9 cellular contexts compared by ENCODE assay signal in the genomic region with DNA sequence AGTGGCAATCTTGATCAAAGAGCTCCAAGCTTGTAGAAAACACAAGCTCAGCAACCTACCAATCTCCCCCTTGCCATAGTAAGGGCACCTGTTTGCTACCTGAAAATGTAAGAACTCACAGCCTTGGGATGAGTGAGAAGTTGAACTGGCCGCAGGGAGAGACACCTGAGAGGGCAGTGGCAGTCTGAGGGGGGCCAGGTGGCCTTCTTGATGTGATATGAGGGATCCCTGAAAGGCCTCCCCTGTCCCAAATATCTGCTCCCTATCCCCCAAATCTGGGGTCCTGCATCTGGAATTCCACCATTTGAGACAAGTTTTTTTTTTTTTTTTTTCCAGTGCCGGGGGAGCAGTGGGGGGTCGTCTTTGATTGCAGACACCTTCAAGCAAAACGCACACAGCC.
DNase-seq lines count a peak whose midpoint lies in the region; ATAC-seq, FAIRE-seq and TF ChIP-seq lines count a peak whose summit lies in the region.
"Had no signal": no experiment of that assay in that cellular context is flagged by ENCODE, and none has a peak within 500 bp of the region (broad histone marks: within the 10 kb centered on the region; RNA-seq: fewer than 3 reads in every experiment).

No MANE protein-coding gene starts in this region.

- no peak overlapping the region for H3K4ac ChIP-seq in H1 (replicated peaks; ENCODE audit: insufficient read length, low read depth, low read length)

- 90% methylated on average over 2 of the region's 4 CpGs for WGBS in A549 (ENCODE audit: missing lambda C conversion rate)
- WGBS in H1 (ENCODE audit: extremely low coverage in 1 of 2, insufficient coverage in 1 of 2, insufficient read length in 1 of 2, insufficient replicate concordance in 2 of 2, low coverage in 1 of 2, low lambda C conversion rate in 2 of 2, missing lambda C conversion rate in 1 of 2), 2 experiments = 39% methylated on average over 4 of the region's 4 CpGs; no CpG with 5 or more reads in 1 of the 2 experiments

- H2BK20ac ChIP-seq in H1 (ENCODE audit: low read length) = no peak overlapping the region

- peak overlapping the region; percentile 84 to 87 for H3K27ac ChIP-seq in A549
- no peak overlapping the region for H3K27ac ChIP-seq in KMS-11
- no peak overlapping the region for H3K27ac ChIP-seq in H1 (ENCODE audit: low read depth, low read length)

- TF ChIP-seq RAD21 in A549 (conservative IDR thresholded peaks at IDR 0.05 in 1 of 2, IDR thresholded peaks at IDR 0.05 in 1 of 2) (no peak), H1 (IDR thresholded peaks at IDR 0.05 in 1 of 2, conservative IDR thresholded peaks at IDR 0.05 in 1 of 2; ENCODE audit: low read depth in 2 of 2, low read length in 2 of 2) (no peak)

- H3K9me3 Mint-ChIP-seq in naive thymus-derived CD8-positive, alpha-beta T cell = no peaks in the 10 kb centered on the region

- no peak overlapping the region for H3K14ac ChIP-seq in H1 (ENCODE audit: insufficient read length)

- TF ChIP-seq EP300 in A549 (IDR thresholded peaks at IDR 0.05) (no peak), H1 (IDR thresholded peaks at IDR 0.05; ENCODE audit: borderline replicate concordance in 1 of 2, low read depth in 2 of 2, low read length in 2 of 2) (no peak)

- POLR2A ChIA-PET in A549 (lab: Yijun Ruan, JAX) (interaction anchor here (0.6 to 0.7 kb wide), 7 partner anchors 27 to 769 kb away, joined by 3 to 7 read pairs (median 5); no protein-coding TSS in a partner anchor), H1 (lab: Charles Lee; ENCODE audit: partially characterized antibody) (interaction anchor here (1.8 kb wide), 1 partner anchor 15 kb away, joined by 6 read pairs; no protein-coding TSS in a partner anchor)
- POLR2A ChIA-PET in naive thymus-derived CD8-positive, alpha-beta T cell (lab: Charles Lee) = no interaction called here

- H2BK15ac ChIP-seq in H1 (ENCODE audit: low read length) = no peak overlapping the region

- FAIRE-seq in A549 (lab: Jason Lieb, UNC) = no peak
- FAIRE-seq in H1 (lab: Jason Lieb, UNC) = no peak

- H3K4me3 ChIP-seq in A549 = peak overlapping the region; percentile 72
- H3K4me3 ChIP-seq in KMS-11 (IDR thresholded peaks at IDR 0.05; ENCODE audit: insufficient read depth, low read depth, low read length) = no peak overlapping the region
- peak overlapping the region in 1 of 4 experiments; percentile 75; a peak in 2 of 8 replicates for H3K4me3 ChIP-seq in H1 (ENCODE audit: extremely low read depth in 1 of 4, insufficient read depth in 2 of 4, low read depth in 3 of 4, low read length in 4 of 4)

- ATAC-seq in A549 = no peak
- no peak for ATAC-seq in naive thymus-derived CD8-positive, alpha-beta T cell

- no peaks in the 10 kb centered on the region for H3K79me1 ChIP-seq in H1 (ENCODE audit: low read depth, low read length)

- H3K23ac ChIP-seq in H1 (ENCODE audit: insufficient read length) = no peak overlapping the region

- no peak for DNase-seq in A549 (ENCODE audit: low read depth in 1 of 2, low spot score in 1 of 2)
- DNase-seq in H1 (ENCODE audit: low read depth in 1 of 2, low spot score in 2 of 2) = no peak
- DNase-seq in naive thymus-derived CD8-positive, alpha-beta T cell = no peak
- DNase-seq in GM10266 (ENCODE audit: extremely low spot score) = no peak
- no peak for DNase-seq in NCI-H524 (lab: John Stamatoyannopoulos, UW)
- DNase-seq in DMS 273 (lab: John Stamatoyannopoulos, UW; ENCODE audit: unreplicated experiment) = no peak
- DNase-seq in effector CD4-positive, alpha-beta T cell = no peak
- DNase-seq: stimulated activated naive CD4-positive, alpha-beta T cell had no signal

- H3K4me1 Mint-ChIP-seq in naive thymus-derived CD8-positive, alpha-beta T cell = peaks cover 7 to 18% (median 15%) of the 10 kb centered on the region in 4 donors

- H3K9me3 ChIP-seq in A549 = no peaks in the 10 kb centered on the region
- no peaks in the 10 kb centered on the region for H3K9me3 ChIP-seq in H1 (ENCODE audit: insufficient read depth in 2 of 2, low read depth in 1 of 2, low read length in 1 of 2)

- H3K56ac ChIP-seq in H1 (replicated peaks; ENCODE audit: insufficient read length, low read depth, low read length) = no peak overlapping the region

- peak overlapping the region; percentile 22; the same call in 1 of the 2 replicates for H4K8ac ChIP-seq in H1 (ENCODE audit: extremely low read depth, insufficient read depth, low read length)

- no peak overlapping the region for H4K5ac ChIP-seq in H1 (ENCODE audit: insufficient read length, low read depth, low read length)

- H2AFZ ChIP-seq in KMS-11 (ENCODE audit: low read depth) = 0 out of 2 replicates have a peak overlapping the region, but pooled peaks have one; percentile 97
- no peak overlapping the region for H2AFZ ChIP-seq in H1 (ENCODE audit: low read length)

- CTCF ChIA-PET in A549 (lab: Yijun Ruan, JAX) = interaction anchor here (1.3 kb wide), 1 partner anchor 9 kb away, joined by 3 read pairs; no protein-coding TSS in a partner anchor
- CTCF ChIA-PET in H1 (lab: Charles Lee; ENCODE audit: partially characterized antibody) = interaction anchor here (0.8 to 1.4 kb wide), 6 partner anchors 9 to 315 kb away, joined by 3 to 6 read pairs (median 4); no protein-coding TSS in a partner anchor

- no peaks in the 10 kb centered on the region for H3K36me3 ChIP-seq in KMS-11 (ENCODE audit: insufficient read depth)
- H3K36me3 ChIP-seq in H1 (ENCODE audit: control insufficient read depth in 2 of 4, insufficient read depth in 4 of 4, low read length in 3 of 4) = no peaks in the 10 kb centered on the region

- H3K9ac ChIP-seq in KMS-11 (no peak overlapping the region), H1 (replicated peaks in 1 of 4; ENCODE audit: extremely low read depth in 1 of 4, low read depth in 3 of 4, low read length in 3 of 4) (no peak overlapping the region)

- no peak overlapping the region for H3K27ac Mint-ChIP-seq in naive thymus-derived CD8-positive, alpha-beta T cell

- H3K4me1 ChIP-seq in A549 (peaks cover 8% of the 10 kb centered on the region; the same call in 1 of the 3 replicates), KMS-11 (ENCODE audit: low read depth, poor library complexity, severe bottlenecking) (peaks cover 7% of the 10 kb centered on the region), H1 (replicated peaks in 1 of 4; ENCODE audit: control insufficient read depth in 3 of 4, insufficient read depth in 4 of 4, low read length in 3 of 4) (peaks cover 2 to 9% (median 7%) of the 10 kb centered on the region in 4 experiments)

- H4K20me1 ChIP-seq in KMS-11 (ENCODE audit: insufficient read depth) (no peaks in the 10 kb centered on the region), H1 (replicated peaks in 1 of 2; ENCODE audit: control insufficient read depth in 1 of 2, insufficient read depth in 2 of 2, low read length in 2 of 2) (no peaks in the 10 kb centered on the region)

- H3K23me2 ChIP-seq in H1 (ENCODE audit: low read depth, low read length) = peaks cover 3% of the 10 kb centered on the region; the same call in 1 of the 2 replicates

- H2BK12ac ChIP-seq in H1 (ENCODE audit: low read depth, low read length) = no peak overlapping the region

- H3K27me3 Mint-ChIP-seq in naive thymus-derived CD8-positive, alpha-beta T cell = peaks cover 5 to 38% (median 16%) of the 10 kb centered on the region in 5 donors

- no peak overlapping the region for H4K91ac ChIP-seq in H1 (replicated peaks; ENCODE audit: insufficient read length, low read length)

- H3K36me3 Mint-ChIP-seq in naive thymus-derived CD8-positive, alpha-beta T cell = no peaks in the 10 kb centered on the region

- H3K4me3 Mint-ChIP-seq in naive thymus-derived CD8-positive, alpha-beta T cell = peak overlapping the region; percentile 18 to 82 (median 59)

- H3K79me2 ChIP-seq in KMS-11 (ENCODE audit: insufficient read depth, low read depth) (no peaks in the 10 kb centered on the region), H1 (ENCODE audit: control insufficient read depth in 1 of 2, insufficient read depth in 2 of 2, low read length in 2 of 2) (no peaks in the 10 kb centered on the region)

- H2BK5ac ChIP-seq in H1 (ENCODE audit: low read depth, low read length) = no peak overlapping the region

- H3K18ac ChIP-seq in H1 (ENCODE audit: extremely low read depth, low read length) = no peak overlapping the region; the same call in 1 of the 2 replicates

- no peaks in the 10 kb centered on the region for H3K27me3 ChIP-seq in KMS-11 (ENCODE audit: insufficient read depth, low read depth)
- H3K27me3 ChIP-seq in H1 (replicated peaks in 1 of 4; ENCODE audit: control insufficient read depth in 3 of 4, extremely low read depth in 1 of 4, insufficient read depth in 3 of 4, low read length in 3 of 4) = peaks cover 2 to 42% (median 29%) of the 10 kb centered on the region in 4 experiments

- no peak overlapping the region for H2BK120ac ChIP-seq in H1 (replicated peaks; ENCODE audit: low read depth, low read length)

- no peak for TF ChIP-seq CTCF in A549 (IDR thresholded peaks at IDR 0.05)
- no peak for TF ChIP-seq CTCF in KMS-11 (conservative IDR thresholded peaks at IDR 0.05; ENCODE audit: low read depth, low read length)
- no peak for TF ChIP-seq CTCF in H1 (IDR thresholded peaks at IDR 0.05; ENCODE audit: control extremely low read depth in 1 of 3, insufficient read depth in 1 of 3, low read depth in 1 of 3, low read length in 3 of 3)
- TF ChIP-seq CTCF in GM10266 (IDR thresholded peaks at IDR 0.05; ENCODE audit: control insufficient read depth, insufficient read depth, low read depth, missing control alignments) = no peak

- TF ChIP-seq POLR2A in A549 (IDR thresholded peaks at IDR 0.05; ENCODE audit: low read length) (no peak), H1 (IDR thresholded peaks at IDR 0.05; ENCODE audit: control extremely low read depth in 1 of 2, low read depth in 2 of 2, low read length in 2 of 2) (no peak)

- H3K4me2 ChIP-seq in A549 (peak overlapping the region; percentile 91), KMS-11 (peak overlapping the region; percentile 77), H1 (ENCODE audit: insufficient read depth in 1 of 2, low read depth in 2 of 2, low read length in 2 of 2) (peak overlapping the region; percentile 82 to 94)

- H2AK5ac ChIP-seq in H1 (ENCODE audit: low read depth, low read length) = no peak overlapping the region

TF ChIP-seq in A549, 52 proteins besides CTCF, POLR2A, EP300 and RAD21 (continues in another document):
- no peak for TF ChIP-seq POLR2AphosphoS2 (conservative IDR thresholded peaks at IDR 0.05; ENCODE audit: low read length)
- no peak for TF ChIP-seq NR3C1 (IDR thresholded peaks at IDR 0.05)
- TF ChIP-seq MAFK (IDR thresholded peaks at IDR 0.05; ENCODE audit: partially characterized antibody) = no peak
- TF ChIP-seq PHF8 (IDR thresholded peaks at IDR 0.05; ENCODE audit: borderline replicate concordance, low read depth) = no peak
- no peak for TF ChIP-seq GATA3 (IDR thresholded peaks at IDR 0.05; ENCODE audit: borderline replicate concordance)
- TF ChIP-seq EHF (CRISPR knock-in tag; IDR thresholded peaks at IDR 0.05) = no peak

TF ChIP-seq in H1, 55 proteins besides CTCF, POLR2A, EP300 and RAD21 (continues in another document):
- no peak for TF ChIP-seq HDAC6 (IDR thresholded peaks at IDR 0.05; ENCODE audit: low read depth, low read length)
- TF ChIP-seq, protein P1, sequence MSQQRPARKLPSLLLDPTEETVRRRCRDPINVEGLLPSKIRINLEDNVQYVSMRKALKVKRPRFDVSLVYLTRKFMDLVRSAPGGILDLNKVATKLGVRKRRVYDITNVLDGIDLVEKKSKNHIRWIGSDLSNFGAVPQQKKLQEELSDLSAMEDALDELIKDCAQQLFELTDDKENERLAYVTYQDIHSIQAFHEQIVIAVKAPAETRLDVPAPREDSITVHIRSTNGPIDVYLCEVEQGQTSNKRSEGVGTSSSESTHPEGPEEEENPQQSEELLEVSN (IDR thresholded peaks at IDR 0.05) = no peak

Comparison
In these comparisons a context has a peak if more than half of its experiments do, and no peak if none do; other contexts are left out.
1. H3K27ac ChIP-seq: peak in A549 (2 of 2); none in KMS-11 (single experiment) and H1 (single experiment).
2. Peak in every context shown above with its lines, with median percentiles within 50 percentile points of each other: H3K4me2 ChIP-seq.